ENCODE assay signal across 1 cellular context in genomic region chr19:52229524-52229923, GRCh38.
TF ChIP-seq lines count a peak whose summit lies in the region.

No MANE protein-coding gene starts in this region.

TF ChIP-seq in HepG2, 621 proteins besides CTCF, POLR2A, EP300 and RAD21:
- no peak for TF ChIP-seq SETDB1 (CRISPR knock-in tag; IDR thresholded peaks at IDR 0.05; ENCODE audit: borderline replicate concordance)
- TF ChIP-seq BRCA1 (CRISPR knock-in tag; IDR thresholded peaks at IDR 0.05): no peak
- TF ChIP-seq RBM22 (optimal IDR thresholded peaks at IDR 0.05; ENCODE audit: low read length): peak; percentile 77
- no peak for TF ChIP-seq ZNF75D (CRISPR knock-in tag; IDR thresholded peaks at IDR 0.05; ENCODE audit: borderline replicate concordance)
- no peak for TF ChIP-seq NR2F1 (CRISPR knock-in tag; IDR thresholded peaks at IDR 0.05)
- TF ChIP-seq ZBTB38 (CRISPR knock-in tag; IDR thresholded peaks at IDR 0.05): no peak
- no peak for TF ChIP-seq ZNF329 (CRISPR knock-in tag; IDR thresholded peaks at IDR 0.05; ENCODE audit: low read depth)
- no peak for TF ChIP-seq ZBTB1 (CRISPR knock-in tag; IDR thresholded peaks at IDR 0.05; ENCODE audit: borderline replicate concordance)
- TF ChIP-seq, protein P1, sequence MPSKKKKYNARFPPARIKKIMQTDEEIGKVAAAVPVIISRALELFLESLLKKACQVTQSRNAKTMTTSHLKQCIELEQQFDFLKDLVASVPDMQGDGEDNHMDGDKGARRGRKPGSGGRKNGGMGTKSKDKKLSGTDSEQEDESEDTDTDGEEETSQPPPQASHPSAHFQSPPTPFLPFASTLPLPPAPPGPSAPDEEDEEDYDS (CRISPR knock-in tag; IDR thresholded peaks at IDR 0.05): no peak
- no peak for TF ChIP-seq BORCS8-MEF2B (CRISPR knock-in tag; IDR thresholded peaks at IDR 0.05)
- no peak for TF ChIP-seq LCORL (IDR thresholded peaks at IDR 0.05)
- TF ChIP-seq LCORL (CRISPR knock-in tag; IDR thresholded peaks at IDR 0.05): no peak
- TF ChIP-seq POLR2G (IDR thresholded peaks at IDR 0.05; ENCODE audit: low read depth, low read length): 0 out of 2 replicates have a peak, but pooled peaks have one; percentile 24
- TF ChIP-seq ELF4 (CRISPR knock-in tag; IDR thresholded peaks at IDR 0.05; ENCODE audit: borderline replicate concordance): no peak
- TF ChIP-seq ZNF749 (CRISPR knock-in tag; IDR thresholded peaks at IDR 0.05; ENCODE audit: borderline replicate concordance): no peak
- no peak for TF ChIP-seq KLF11 (CRISPR knock-in tag; IDR thresholded peaks at IDR 0.05)
- no peak for TF ChIP-seq ZFP41 (CRISPR knock-in tag; IDR thresholded peaks at IDR 0.05; ENCODE audit: borderline replicate concordance)
